In the genomic region with DNA sequence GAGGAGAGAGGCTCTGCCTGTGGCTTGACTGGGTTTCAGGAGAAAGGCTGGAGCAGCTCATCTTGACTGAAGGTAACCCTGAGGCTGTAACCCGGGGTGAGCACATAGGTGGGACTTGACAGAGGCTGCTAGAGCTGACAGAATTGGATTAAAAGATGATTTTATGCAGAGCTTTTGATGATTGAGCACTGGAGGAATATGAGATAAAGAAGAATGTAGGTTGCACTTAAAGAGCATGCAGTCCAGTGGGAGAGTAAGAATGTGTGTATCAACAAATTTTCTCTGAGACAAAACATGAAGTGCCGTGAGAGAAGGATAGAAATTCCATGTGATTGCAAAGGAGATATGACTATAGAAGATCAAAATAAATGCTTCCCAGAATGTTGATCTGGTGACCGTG, we compare ENCODE assay signal across 16 cellular contexts. TPM values are rescaled to one million over a fixed set of nuclear protein-coding genes. Genes with fewer than 3 reads are reported as not detected.
DNase-seq lines count a peak whose midpoint lies in the region; ATAC-seq, FAIRE-seq and TF ChIP-seq lines count a peak whose summit lies in the region.
"Had no signal": no experiment of that assay in that cellular context is flagged by ENCODE, and none has a peak within 500 bp of the region (broad histone marks: within the 10 kb centered on the region; RNA-seq: fewer than 3 reads in every experiment).

No MANE protein-coding gene starts in this region.

- no peaks in the 10 kb centered on the region for H3K23me2 ChIP-seq in H9 (ENCODE audit: insufficient read length, low read depth, low read length, poor library complexity, severe bottlenecking)

- peak overlapping the region; percentile 68 for H3K4me2 ChIP-seq in Loucy (ENCODE audit: low read depth, low read length, poor library complexity, severe bottlenecking)
- H3K4me2 ChIP-seq in H9 (ENCODE audit: insufficient read depth, insufficient read length, low read length): no peak overlapping the region

- H4K5ac ChIP-seq in H9 (ENCODE audit: insufficient read length, low read depth, low read length): no peak overlapping the region

- no peak overlapping the region for H2BK15ac ChIP-seq in H9 (ENCODE audit: low read depth, low read length)

- no peak overlapping the region for H4K8ac ChIP-seq in H9 (replicated peaks; ENCODE audit: insufficient read length, low read depth, low read length)

- no peaks in the 10 kb centered on the region for H3K27me3 Mint-ChIP-seq in osteocyte (ENCODE audit: unreplicated experiment)
- peaks cover 2% of the 10 kb centered on the region; the same call in 1 of the 2 replicates for H3K27me3 Mint-ChIP-seq in H9 (ENCODE audit: low read depth)
- H3K27me3 Mint-ChIP-seq: naive B cell had no signal

- H3K9me2 ChIP-seq in Loucy (replicated peaks; ENCODE audit: low read depth, low read length): no peaks in the 10 kb centered on the region

- peaks cover 86% of the 10 kb centered on the region for H3K4me1 ChIP-seq in A673 (ENCODE audit: insufficient read depth, low read length, poor library complexity, severe bottlenecking)
- H3K4me1 ChIP-seq in Loucy (ENCODE audit: insufficient read depth, low read length, poor library complexity, severe bottlenecking): peaks cover 60% of the 10 kb centered on the region
- peaks cover 4% of the 10 kb centered on the region; the same call in 1 of the 2 replicates for H3K4me1 ChIP-seq in H9 (ENCODE audit: insufficient read depth, low read length)

- BruUV-seq in A673 (replicated peaks; lab: Mats Ljungman, UMichigan): TSS peak; percentile 45

- no peak overlapping the region for H2BK5ac ChIP-seq in H9 (ENCODE audit: insufficient read length, low read length)

- WGBS in H9 (ENCODE audit: extremely low coverage, insufficient read length, low lambda C conversion rate): no CpG with 5 or more reads among the region's 3 CpGs

- H3K36me3 Mint-ChIP-seq in osteocyte (ENCODE audit: unreplicated experiment) (peaks cover 8% of the 10 kb centered on the region), H9 (ENCODE audit: insufficient read depth in 1 of 3, low read depth in 3 of 3) (no peaks in the 10 kb centered on the region)
- H3K36me3 Mint-ChIP-seq: T-cell had no signal

- H3K14ac ChIP-seq in H9 (ENCODE audit: insufficient read depth, low read length): no peak overlapping the region

- no peak overlapping the region for H2BK12ac ChIP-seq in H9 (ENCODE audit: insufficient read length, low read depth, low read length)

- H3K56ac ChIP-seq in H9 (ENCODE audit: insufficient read length, low read depth, low read length): no peak overlapping the region

- H3T11ph ChIP-seq in H9 (ENCODE audit: low read length): no peak overlapping the region

- no peak overlapping the region for H3K23ac ChIP-seq in H9 (ENCODE audit: insufficient read length, low read depth, low read length)

- H3K27ac Mint-ChIP-seq in osteocyte (ENCODE audit: unreplicated experiment) (peak overlapping the region; percentile 95), H9 (no peak overlapping the region)
- H3K27ac Mint-ChIP-seq: T-cell had no signal

- H3K4me3 ChIP-seq in A673 (ENCODE audit: low read depth, low read length, poor library complexity, severe bottlenecking) (peak overlapping the region; percentile 23), Loucy (ENCODE audit: low read length, poor library complexity, severe bottlenecking) (peak overlapping the region; percentile 51)

- no peaks in the 10 kb centered on the region for H4K20me1 ChIP-seq in Loucy (ENCODE audit: insufficient read depth, low read length, poor library complexity, severe bottlenecking)
- no peaks in the 10 kb centered on the region for H4K20me1 ChIP-seq in H9 (ENCODE audit: control insufficient read depth, insufficient read depth, insufficient read length)

- no peak overlapping the region for H3K18ac ChIP-seq in H9 (ENCODE audit: insufficient read length, low read depth, low read length)

- POLR2A ChIA-PET in A673 (lab: Charles Lee; ENCODE audit: low non-redundant PET): no interaction called here

- H3F3A ChIP-seq in Loucy (ENCODE audit: low read depth): no peaks in the 10 kb centered on the region; the same call in 1 of the 2 replicates

- DNase-seq in A673 (ENCODE audit: low spot score): peak; percentile 53
- DNase-seq in osteocyte (ENCODE audit: extremely low spot score, unreplicated experiment): no peak
- DNase-seq in H9: no peak
- DNase-seq: activated CD4-positive, alpha-beta T cell treated with anti-CD3 and anti-CD28 coated beads, Interleukin-2, amount 50 U/mL, for 48 hours; activated gamma-delta T cell; cerebellar nuclear complex; naive B cell; NCI-H2029; stimulated activated CD4-positive, alpha-beta T cell treated with anti-CD3 and anti-CD28 coated beads, Interleukin-12 subunit alpha, Interleukin-12 subunit beta, amount 100 ng/mL, for 4 hours; T-cell had no signal

- H3K9me3 Mint-ChIP-seq in osteocyte (ENCODE audit: unreplicated experiment) (no peaks in the 10 kb centered on the region), H9 (no peaks in the 10 kb centered on the region)
- H3K9me3 Mint-ChIP-seq: naive B cell, T-cell had no signal

- H3K9me3 ChIP-seq in A673 (ENCODE audit: low read depth, low read length, poor library complexity, severe bottlenecking) (no peaks in the 10 kb centered on the region), Loucy (ENCODE audit: insufficient read depth, low read depth, low read length) (no peaks in the 10 kb centered on the region), H9 (ENCODE audit: control insufficient read depth, low read depth, low read length) (no peaks in the 10 kb centered on the region)

- H2AFZ ChIP-seq in Loucy (ENCODE audit: low read length): peak overlapping the region; percentile 59
- H2AFZ ChIP-seq in H9 (ENCODE audit: low read length): no peak overlapping the region

- H2BK20ac ChIP-seq in H9 (ENCODE audit: low read depth, low read length, poor library complexity, severe bottlenecking): no peak overlapping the region

- peak; percentile 61 for FAIRE-seq in endometrium (lab: Jason Lieb, UNC)
- FAIRE-seq: G401.6 had no signal

- H3K4me1 Mint-ChIP-seq in osteocyte (ENCODE audit: unreplicated experiment) (peaks cover 83% of the 10 kb centered on the region), H9 (peaks cover 45 to 58% of the 10 kb centered on the region in 2 experiments)

- ATAC-seq in GM21723 (IDR thresholded peaks at IDR 0.05; ENCODE audit: unreplicated experiment) (no peak), GM19455 (IDR thresholded peaks at IDR 0.05; ENCODE audit: unreplicated experiment) (no peak), HG03520 (IDR thresholded peaks at IDR 0.05; ENCODE audit: unreplicated experiment) (no peak)
- ATAC-seq: T-cell had no signal

- H3K9ac ChIP-seq in Loucy (ENCODE audit: low read depth, low read length, poor library complexity, severe bottlenecking) (peak overlapping the region; percentile 61), H9 (ENCODE audit: extremely low read depth, insufficient read length, low read length) (no peak overlapping the region)

- H3K27ac ChIP-seq in A673 (ENCODE audit: low read depth, low read length, poor library complexity, severe bottlenecking) (peak overlapping the region; percentile 98), H9 (ENCODE audit: insufficient read length, low read depth, low read length) (no peak overlapping the region)

- no peak for TF ChIP-seq CTCF in A673 (conservative IDR thresholded peaks at IDR 0.05; ENCODE audit: low read depth, low read length)
- no peak for TF ChIP-seq CTCF in Loucy (conservative IDR thresholded peaks at IDR 0.05; ENCODE audit: low read length)
- TF ChIP-seq CTCF in osteocyte (IDR thresholded peaks at IDR 0.05): no peak
- no peak for TF ChIP-seq CTCF in H9 (conservative IDR thresholded peaks at IDR 0.05)

- no peak overlapping the region for H3K4ac ChIP-seq in H9 (ENCODE audit: low read depth, low read length)

- intact Hi-C loops in A673 (cut with micrococcal nuclease; ENCODE audit: unreplicated experiment): loop anchor here (2.0 kb wide), 1 partner anchor 30 kb away; no protein-coding TSS in a partner anchor

- H3K27me3 ChIP-seq in A673 (replicated peaks; ENCODE audit: insufficient read depth, low read depth, low read length, poor library complexity) (no peaks in the 10 kb centered on the region), Loucy (ENCODE audit: insufficient read depth, low read length, poor library complexity, severe bottlenecking) (no peaks in the 10 kb centered on the region), H9 (ENCODE audit: insufficient read depth, low read length) (no peaks in the 10 kb centered on the region)

- H4K91ac ChIP-seq in H9 (ENCODE audit: insufficient read length, low read depth, low read length): no peak overlapping the region

- H3K79me2 ChIP-seq in Loucy (ENCODE audit: insufficient read depth, low read length): no peaks in the 10 kb centered on the region
- peaks cover 6% of the 10 kb centered on the region; the same call in 1 of the 2 replicates for H3K79me2 ChIP-seq in H9 (ENCODE audit: insufficient read depth, low read length)

- H3K4me3 Mint-ChIP-seq in osteocyte (ENCODE audit: unreplicated experiment) (peak overlapping the region; percentile 62), H9 (no peak overlapping the region)
- H3K4me3 Mint-ChIP-seq: T-cell had no signal

- no peaks in the 10 kb centered on the region for H3K79me1 ChIP-seq in H9 (ENCODE audit: insufficient read depth, low read depth, low read length, poor library complexity, severe bottlenecking)

- CTCF ChIA-PET in A673 (lab: Charles Lee): no interaction called here

- no peak overlapping the region for H2AK5ac ChIP-seq in H9 (ENCODE audit: insufficient read length, low read length)

- H2BK120ac ChIP-seq in H9 (ENCODE audit: low read depth, low read length, poor library complexity, severe bottlenecking): no peak overlapping the region

- no peaks in the 10 kb centered on the region for H3K36me3 ChIP-seq in A673 (ENCODE audit: insufficient read depth, low read length, poor library complexity, severe bottlenecking)
- H3K36me3 ChIP-seq in Loucy (ENCODE audit: insufficient read depth, low read length): no peaks in the 10 kb centered on the region

RNA-seq across cellular contexts. Expression of gene LAMC1, which starts 17.4 kb away (rescaled TPM):
- total RNA-seq in A673 (2021): 95.5 and 98.6 TPM in 2 replicates
- 369 and 384 TPM in 2 replicates for total RNA-seq in osteocyte
- 96.2 and 110 TPM in 2 replicates for total RNA-seq in H9 (2021)
